In the genomic region with DNA sequence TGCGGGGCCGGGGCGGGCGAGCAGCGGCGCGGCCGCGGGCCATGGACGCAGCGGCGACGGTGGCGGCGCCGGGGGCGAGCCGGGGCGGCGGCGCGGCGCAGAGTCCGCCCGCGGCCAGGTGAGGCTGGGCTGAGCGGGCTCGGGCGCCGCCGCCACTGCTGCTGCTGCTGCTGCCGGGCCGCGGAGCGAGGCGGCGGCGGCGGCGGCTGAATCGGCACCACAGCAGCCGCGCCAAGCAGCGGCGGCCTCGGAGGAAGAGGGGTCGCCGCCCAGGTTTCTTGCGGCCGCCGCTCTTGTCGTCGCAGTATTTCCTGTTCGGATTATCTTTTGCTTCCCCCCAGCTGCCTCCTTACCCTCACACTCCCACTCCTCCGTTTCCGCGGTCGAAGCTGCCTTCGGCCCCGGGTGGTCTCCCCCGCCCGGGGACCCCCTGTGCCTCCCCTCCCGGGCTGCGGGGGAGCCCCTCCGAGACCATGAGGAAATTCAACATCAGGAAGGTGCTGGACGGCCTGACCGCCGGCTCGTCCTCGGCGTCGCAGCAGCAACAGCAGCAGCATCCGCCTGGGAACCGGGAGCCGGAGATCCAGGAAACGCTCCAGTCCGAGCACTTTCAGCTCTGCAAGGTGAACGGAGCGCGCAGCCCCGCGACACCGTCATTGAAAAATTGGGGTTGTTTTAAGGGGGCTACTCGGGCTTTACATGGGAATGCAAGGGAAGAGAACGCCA, we compare ENCODE assay signal across 3 cellular contexts.
TF ChIP-seq lines count a peak whose summit lies in the region.

A gene (plus strand): TSS at position 358 of the 726 bp plus-strand sequence. CDS start 116 bp downstream, at position 474.

TF ChIP-seq in SK-N-SH, 30 proteins besides CTCF, POLR2A, EP300 and RAD21 (continued from another document and continues in another):
- TF ChIP-seq, protein P1, sequence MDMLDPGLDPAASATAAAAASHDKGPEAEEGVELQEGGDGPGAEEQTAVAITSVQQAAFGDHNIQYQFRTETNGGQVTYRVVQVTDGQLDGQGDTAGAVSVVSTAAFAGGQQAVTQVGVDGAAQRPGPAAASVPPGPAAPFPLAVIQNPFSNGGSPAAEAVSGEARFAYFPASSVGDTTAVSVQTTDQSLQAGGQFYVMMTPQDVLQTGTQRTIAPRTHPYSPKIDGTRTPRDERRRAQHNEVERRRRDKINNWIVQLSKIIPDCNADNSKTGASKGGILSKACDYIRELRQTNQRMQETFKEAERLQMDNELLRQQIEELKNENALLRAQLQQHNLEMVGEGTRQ (IDR thresholded peaks at IDR 0.05; ENCODE audit: borderline replicate concordance, low read depth, low read length), result no peak
- no peak for TF ChIP-seq GABPA (IDR thresholded peaks at IDR 0.05; ENCODE audit: low read depth)
- TF ChIP-seq, protein P2, sequence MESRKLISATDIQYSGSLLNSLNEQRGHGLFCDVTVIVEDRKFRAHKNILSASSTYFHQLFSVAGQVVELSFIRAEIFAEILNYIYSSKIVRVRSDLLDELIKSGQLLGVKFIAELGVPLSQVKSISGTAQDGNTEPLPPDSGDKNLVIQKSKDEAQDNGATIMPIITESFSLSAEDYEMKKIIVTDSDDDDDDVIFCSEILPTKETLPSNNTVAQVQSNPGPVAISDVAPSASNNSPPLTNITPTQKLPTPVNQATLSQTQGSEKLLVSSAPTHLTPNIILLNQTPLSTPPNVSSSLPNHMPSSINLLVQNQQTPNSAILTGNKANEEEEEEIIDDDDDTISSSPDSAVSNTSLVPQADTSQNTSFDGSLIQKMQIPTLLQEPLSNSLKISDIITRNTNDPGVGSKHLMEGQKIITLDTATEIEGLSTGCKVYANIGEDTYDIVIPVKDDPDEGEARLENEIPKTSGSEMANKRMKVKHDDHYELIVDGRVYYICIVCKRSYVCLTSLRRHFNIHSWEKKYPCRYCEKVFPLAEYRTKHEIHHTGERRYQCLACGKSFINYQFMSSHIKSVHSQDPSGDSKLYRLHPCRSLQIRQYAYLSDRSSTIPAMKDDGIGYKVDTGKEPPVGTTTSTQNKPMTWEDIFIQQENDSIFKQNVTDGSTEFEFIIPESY (IDR thresholded peaks at IDR 0.05; ENCODE audit: borderline replicate concordance, low read depth), result no peak
- TF ChIP-seq, protein P3, sequence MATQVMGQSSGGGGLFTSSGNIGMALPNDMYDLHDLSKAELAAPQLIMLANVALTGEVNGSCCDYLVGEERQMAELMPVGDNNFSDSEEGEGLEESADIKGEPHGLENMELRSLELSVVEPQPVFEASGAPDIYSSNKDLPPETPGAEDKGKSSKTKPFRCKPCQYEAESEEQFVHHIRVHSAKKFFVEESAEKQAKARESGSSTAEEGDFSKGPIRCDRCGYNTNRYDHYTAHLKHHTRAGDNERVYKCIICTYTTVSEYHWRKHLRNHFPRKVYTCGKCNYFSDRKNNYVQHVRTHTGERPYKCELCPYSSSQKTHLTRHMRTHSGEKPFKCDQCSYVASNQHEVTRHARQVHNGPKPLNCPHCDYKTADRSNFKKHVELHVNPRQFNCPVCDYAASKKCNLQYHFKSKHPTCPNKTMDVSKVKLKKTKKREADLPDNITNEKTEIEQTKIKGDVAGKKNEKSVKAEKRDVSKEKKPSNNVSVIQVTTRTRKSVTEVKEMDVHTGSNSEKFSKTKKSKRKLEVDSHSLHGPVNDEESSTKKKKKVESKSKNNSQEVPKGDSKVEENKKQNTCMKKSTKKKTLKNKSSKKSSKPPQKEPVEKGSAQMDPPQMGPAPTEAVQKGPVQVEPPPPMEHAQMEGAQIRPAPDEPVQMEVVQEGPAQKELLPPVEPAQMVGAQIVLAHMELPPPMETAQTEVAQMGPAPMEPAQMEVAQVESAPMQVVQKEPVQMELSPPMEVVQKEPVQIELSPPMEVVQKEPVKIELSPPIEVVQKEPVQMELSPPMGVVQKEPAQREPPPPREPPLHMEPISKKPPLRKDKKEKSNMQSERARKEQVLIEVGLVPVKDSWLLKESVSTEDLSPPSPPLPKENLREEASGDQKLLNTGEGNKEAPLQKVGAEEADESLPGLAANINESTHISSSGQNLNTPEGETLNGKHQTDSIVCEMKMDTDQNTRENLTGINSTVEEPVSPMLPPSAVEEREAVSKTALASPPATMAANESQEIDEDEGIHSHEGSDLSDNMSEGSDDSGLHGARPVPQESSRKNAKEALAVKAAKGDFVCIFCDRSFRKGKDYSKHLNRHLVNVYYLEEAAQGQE (IDR thresholded peaks at IDR 0.05; ENCODE audit: low read depth, low read length), result no peak
- no peak; the same call in 1 of the 2 replicates for TF ChIP-seq MXI1 (IDR thresholded peaks at IDR 0.05; ENCODE audit: low read depth, low read length)
- TF ChIP-seq, protein P4, sequence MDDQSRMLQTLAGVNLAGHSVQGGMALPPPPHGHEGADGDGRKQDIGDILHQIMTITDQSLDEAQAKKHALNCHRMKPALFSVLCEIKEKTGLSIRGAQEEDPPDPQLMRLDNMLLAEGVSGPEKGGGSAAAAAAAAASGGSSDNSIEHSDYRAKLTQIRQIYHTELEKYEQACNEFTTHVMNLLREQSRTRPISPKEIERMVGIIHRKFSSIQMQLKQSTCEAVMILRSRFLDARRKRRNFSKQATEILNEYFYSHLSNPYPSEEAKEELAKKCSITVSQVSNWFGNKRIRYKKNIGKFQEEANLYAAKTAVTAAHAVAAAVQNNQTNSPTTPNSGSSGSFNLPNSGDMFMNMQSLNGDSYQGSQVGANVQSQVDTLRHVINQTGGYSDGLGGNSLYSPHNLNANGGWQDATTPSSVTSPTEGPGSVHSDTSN (IDR thresholded peaks at IDR 0.05), result no peak

TF ChIP-seq in SK-N-SH treated with all-trans-retinoic acid at 6 μM for 48 hours, 23 proteins besides CTCF, POLR2A, EP300 and RAD21:
- TF ChIP-seq, protein P5, sequence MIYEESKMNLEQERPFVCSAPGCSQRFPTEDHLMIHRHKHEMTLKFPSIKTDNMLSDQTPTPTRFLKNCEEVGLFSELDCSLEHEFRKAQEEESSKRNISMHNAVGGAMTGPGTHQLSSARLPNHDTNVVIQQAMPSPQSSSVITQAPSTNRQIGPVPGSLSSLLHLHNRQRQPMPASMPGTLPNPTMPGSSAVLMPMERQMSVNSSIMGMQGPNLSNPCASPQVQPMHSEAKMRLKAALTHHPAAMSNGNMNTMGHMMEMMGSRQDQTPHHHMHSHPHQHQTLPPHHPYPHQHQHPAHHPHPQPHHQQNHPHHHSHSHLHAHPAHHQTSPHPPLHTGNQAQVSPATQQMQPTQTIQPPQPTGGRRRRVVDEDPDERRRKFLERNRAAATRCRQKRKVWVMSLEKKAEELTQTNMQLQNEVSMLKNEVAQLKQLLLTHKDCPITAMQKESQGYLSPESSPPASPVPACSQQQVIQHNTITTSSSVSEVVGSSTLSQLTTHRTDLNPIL (CRISPR knock-in tag; IDR thresholded peaks at IDR 0.05; ENCODE audit: low read depth), result no peak
TF ChIP-seq in SK-N-SH treated with all-trans-retinoic acid at 6 μM for 48 hours: peak in this region for 0.

TF ChIP-seq in endothelial cell of umbilical vein, 7 proteins besides CTCF, POLR2A, EP300 and RAD21 (continued from another document):
- TF ChIP-seq, protein P6, sequence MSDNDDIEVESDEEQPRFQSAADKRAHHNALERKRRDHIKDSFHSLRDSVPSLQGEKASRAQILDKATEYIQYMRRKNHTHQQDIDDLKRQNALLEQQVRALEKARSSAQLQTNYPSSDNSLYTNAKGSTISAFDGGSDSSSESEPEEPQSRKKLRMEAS (IDR thresholded peaks at IDR 0.05; ENCODE audit: insufficient read depth, insufficient read length), result no peak
- TF ChIP-seq FOS (IDR thresholded peaks at IDR 0.05; ENCODE audit: borderline replicate concordance, insufficient read depth, low read length), result no peak
